14 cellular contexts compared by ENCODE assay signal in genomic region chr2:147441140-147441539, GRCh38.
A peak's percentile ranks its signal among the peaks of the same experiment; 100 is the strongest.
DNase-seq lines count a peak whose midpoint lies in the region; ATAC-seq and TF ChIP-seq lines count a peak whose summit lies in the region.
"Had no signal": no experiment of that assay in that cellular context is flagged by ENCODE, and none has a peak within 500 bp of the region (broad histone marks: within the 10 kb centered on the region; RNA-seq: fewer than 3 reads in every experiment).

No MANE protein-coding gene starts in this region.

- no peaks in the 10 kb centered on the region for H3K9me3 ChIP-seq in neuron (ENCODE audit: low read length)

- peaks cover 4% of the 10 kb centered on the region for H3K4me1 ChIP-seq in neuron (ENCODE audit: insufficient read depth, low read length)

- intact Hi-C loops in left colon (cut with DNase I, micrococcal nuclease), result no loop called here

- no peak overlapping the region for H3K4me3 ChIP-seq in neuron (ENCODE audit: low read length)

- DNase-seq in NCI-H146 (lab: John Stamatoyannopoulos, UW) (peak; percentile 76), NCI-H748 treated with DMSO at 0.1 percent for 48 hours (lab: John Stamatoyannopoulos, UW) (peak; percentile 57), left colon (no peak), iPS-NIHi7 (ENCODE audit: extremely low spot score) (no peak), GM20000 (ENCODE audit: low spot score) (no peak), mesenteric fat pad (ENCODE audit: low spot score) (no peak)
- DNase-seq: CD4-positive, CD25-positive, alpha-beta regulatory T cell; COR-L47; KG1; NCI-H1092 treated with DMSO at 0.1 percent for 48 hours; NCI-H510A; Right ventricle myocardium superior had no signal

- peak overlapping the region; percentile 16 for H2AFZ ChIP-seq in neuron (ENCODE audit: low read depth, low read length)

- no peak for TF ChIP-seq CTCF in GM20000 (IDR thresholded peaks at IDR 0.05; ENCODE audit: extremely low read depth, missing control alignments)

- H3K27me3 ChIP-seq in neuron (ENCODE audit: insufficient read depth, low read length), result no peaks in the 10 kb centered on the region

- no peaks in the 10 kb centered on the region for H3K36me3 ChIP-seq in neuron (ENCODE audit: insufficient read depth, low read length)

- peak; percentile 81 for ATAC-seq in left colon
- ATAC-seq in GM18502 (IDR thresholded peaks at IDR 0.05; ENCODE audit: poor library complexity, unreplicated experiment), result no peak

Comparison
In these comparisons a context has a peak if more than half of its experiments do, and no peak if none do; other contexts are left out.
1. DNase-seq: peak in NCI-H146 (single experiment) and NCI-H748 treated with DMSO at 0.1 percent for 48 hours (single experiment); none in left colon (0 of 2), iPS-NIHi7 (single experiment), GM20000 (single experiment) and mesenteric fat pad (single experiment).